21 cellular contexts compared by ENCODE assay signal in genomic region chr7:131927770-131928169, GRCh38.
"Had no signal": no experiment of that assay in that cellular context is flagged by ENCODE, and none has a peak within 500 bp of the region (broad histone marks: within the 10 kb centered on the region; RNA-seq: fewer than 3 reads in every experiment).

No MANE protein-coding gene starts in this region.

- FAIRE-seq: keratinocyte, small intestine had no signal

- H3K27ac Mint-ChIP-seq: immature natural killer cell, nephron progenitor cell had no signal

- H3K4me1 ChIP-seq: colonic mucosa, gastroesophageal sphincter, right atrium auricular region, suprapubic skin, thyroid gland, upper lobe of right lung had no signal

- DNase-seq: colonic mucosa; dermis blood vessel endothelial cell; effector CD4-positive, alpha-beta T cell; immature natural killer cell; left ventricle myocardium superior; mesenchymal stem cell; naive B cell; nephron progenitor cell; nucleus accumbens; ovary; small intestine; stimulated activated CD4-positive, alpha-beta T cell treated with anti-CD3 and anti-CD28 coated beads, Interleukin-12 subunit alpha, Interleukin-12 subunit beta, amount 100 ng/mL, for 4 hours; stimulated activated naive CD4-positive, alpha-beta T cell treated with Interleukin-2 at 50 U/mL for 16 hours; thyroid gland; upper lobe of right lung had no signal

- H3K27ac ChIP-seq: colonic mucosa, gastroesophageal sphincter, ovary, right atrium auricular region, suprapubic skin, thyroid gland, upper lobe of right lung had no signal

- H3K27me3 ChIP-seq: colonic mucosa, ovary, right atrium auricular region, thyroid gland had no signal

- H3K9me3 Mint-ChIP-seq: nephron progenitor cell had no signal

- H3K9me3 ChIP-seq: colonic mucosa, gastroesophageal sphincter, ovary, right atrium auricular region, suprapubic skin, thyroid gland, upper lobe of right lung had no signal

- H3K4me1 Mint-ChIP-seq: immature natural killer cell, naive B cell, nephron progenitor cell had no signal

- H3K4me3 Mint-ChIP-seq: immature natural killer cell, nephron progenitor cell had no signal

- H3K36me3 ChIP-seq: colonic mucosa, gastroesophageal sphincter, ovary, right atrium auricular region, suprapubic skin, thyroid gland, upper lobe of right lung had no signal

- ATAC-seq: esophagus mucosa, gastroesophageal sphincter, left ventricle myocardium superior, upper lobe of right lung had no signal

- H3K36me3 Mint-ChIP-seq: immature natural killer cell, naive B cell had no signal

- H3K4me3 ChIP-seq: colonic mucosa, gastroesophageal sphincter, lung, ovary, right atrium auricular region, suprapubic skin, thyroid gland, upper lobe of right lung had no signal
